Comparison of ENCODE assay signal across 7 cellular contexts in genomic region chr1:179080866-179081695, GRCh38. TPM values are rescaled to one million over a fixed set of nuclear protein-coding genes. Genes with fewer than 3 reads are reported as not detected.
DNase-seq lines count a peak whose midpoint lies in the region; ATAC-seq and TF ChIP-seq lines count a peak whose summit lies in the region.

No MANE protein-coding gene starts in this region.

- TF ChIP-seq CTCF in gastroesophageal sphincter (IDR thresholded peaks at IDR 0.05): no peak

- no peaks in the 10 kb centered on the region for H3K27me3 ChIP-seq in gastroesophageal sphincter

- peaks cover 0 to 41% (median 13%) of the 10 kb centered on the region in 3 donors for H3K4me1 ChIP-seq in gastroesophageal sphincter

- no peak for TF ChIP-seq EP300 in gastroesophageal sphincter (IDR thresholded peaks at IDR 0.05)

- H3K36me3 ChIP-seq in gastroesophageal sphincter: peaks cover 0 to 17% of the 10 kb centered on the region in 2 donors

- DNase-seq in activated CD4-positive, alpha-beta T cell treated with anti-CD3 and anti-CD28 coated beads, Interleukin-2, amount 50 U/mL, for 4 hours: peak; percentile 21 to 23
- DNase-seq in skeletal muscle cell (ENCODE audit: low read depth) (no peak), ureter (ENCODE audit: low spot score) (no peak)

- 26 to 30% methylated on average over 11 to 16 of the region's 18 CpGs for WGBS in gastroesophageal sphincter (ENCODE audit: low coverage in 1 of 2), 2 donors

- no peaks in the 10 kb centered on the region for H3K9me3 ChIP-seq in gastroesophageal sphincter

- H3K27ac ChIP-seq in gastroesophageal sphincter: peak overlapping the region; percentile 70 to 92 (median 87)

- H3K4me3 ChIP-seq in gastroesophageal sphincter (peak overlapping the region; percentile 84 to 97), skeletal muscle cell (ENCODE audit: low read depth, low read length) (peak overlapping the region; percentile 92)

- no peak for TF ChIP-seq POLR2A in gastroesophageal sphincter (IDR thresholded peaks at IDR 0.05)

- ATAC-seq in GM18867 (IDR thresholded peaks at IDR 0.05; ENCODE audit: unreplicated experiment) (peak; percentile 25), HG03432 (IDR thresholded peaks at IDR 0.05; ENCODE audit: unreplicated experiment) (peak; percentile 28), gastroesophageal sphincter (no peak), GM21529 (IDR thresholded peaks at IDR 0.05; ENCODE audit: unreplicated experiment) (no peak)

RNA-seq across cellular contexts. Expression of gene TOR3A, which starts 0.8 kb away (rescaled TPM):
- 10 to 100 TPM; 17.8 to 40.5 (median 31.4) TPM for total RNA-seq in gastroesophageal sphincter
- 27.4 TPM for total RNA-seq in ureter

RNA-seq across cellular contexts. Expression of gene FAM20B, which starts 55.4 kb away (rescaled TPM):
- total RNA-seq in gastroesophageal sphincter (10 to 100 TPM; 58.8 to 78.3 (median 76.5) TPM), ureter (56.5 TPM)

Comparison
In these comparisons a context has a peak if more than half of its experiments do, and no peak if none do; other contexts are left out.
1. ATAC-seq: peak in GM18867 (single experiment) and HG03432 (single experiment); none in gastroesophageal sphincter (single experiment) and GM21529 (single experiment).
2. DNase-seq: peak in activated CD4-positive, alpha-beta T cell treated with anti-CD3 and anti-CD28 coated beads, Interleukin-2, amount 50 U/mL, for 4 hours (2 of 2); none in skeletal muscle cell (single experiment) and ureter (single experiment).